13 cellular contexts compared by ENCODE assay signal in genomic region chr2:159738509-159739390, GRCh38. TPM values are rescaled to one million over a fixed set of nuclear protein-coding genes. Genes with fewer than 3 reads are reported as not detected.
DNase-seq lines count a peak whose midpoint lies in the region; ATAC-seq and TF ChIP-seq lines count a peak whose summit lies in the region.
"Had no signal": no experiment of that assay in that cellular context is flagged by ENCODE, and none has a peak within 500 bp of the region (broad histone marks: within the 10 kb centered on the region; RNA-seq: fewer than 3 reads in every experiment).

No MANE protein-coding gene starts in this region.

- H3K27me3 Mint-ChIP-seq in CD4-positive, CD25-positive, alpha-beta regulatory T cell = no peaks in the 10 kb centered on the region
- H3K27me3 Mint-ChIP-seq in activated T-helper 17 cell treated with anti-CD3 and anti-CD28 coated beads, Interleukin-2, amount 50 U/mL, for 72 hours = no peaks in the 10 kb centered on the region
- H3K27me3 Mint-ChIP-seq: CD4-positive, alpha-beta T cell had no signal

- intact Hi-C loops in right lobe of liver (cut with DNase I) = no loop called here

- peak overlapping the region in 2 of 3 donors; percentile 48 to 60 for H3K27ac Mint-ChIP-seq in CD4-positive, CD25-positive, alpha-beta regulatory T cell
- peak overlapping the region; percentile 23 for H3K27ac Mint-ChIP-seq in activated T-helper 17 cell treated with anti-CD3 and anti-CD28 coated beads, Interleukin-2, amount 50 U/mL, for 72 hours
- H3K27ac Mint-ChIP-seq: CD4-positive, alpha-beta T cell; immature natural killer cell had no signal

- DNase-seq in CD4-positive, CD25-positive, alpha-beta regulatory T cell = no peak
- peak; percentile 6 for DNase-seq in HCEC 1CT
- no peak for DNase-seq in right lobe of liver
- DNase-seq in effector memory CD4-positive, alpha-beta T cell = no peak
- DNase-seq in C1 segment of cervical spinal cord (lab: John Stamatoyannopoulos, UW) = no peak
- no peak for DNase-seq in Karpas-422
- DNase-seq: activated gamma-delta T cell treated with Interleukin-2 at 50 U/mL for 16 hours; CD4-positive, alpha-beta T cell; central memory CD4-positive, alpha-beta T cell; immature natural killer cell; MG63 had no signal

- no peaks in the 10 kb centered on the region for H3K9me3 ChIP-seq in CD4-positive, CD25-positive, alpha-beta regulatory T cell (ENCODE audit: control insufficient read depth in 2 of 2, low read length in 2 of 2)
- H3K9me3 ChIP-seq in right lobe of liver (no peaks in the 10 kb centered on the region), Karpas-422 (ENCODE audit: low read length) (no peaks in the 10 kb centered on the region)
- no peaks in the 10 kb centered on the region for H3K9me3 ChIP-seq in effector memory CD4-positive, alpha-beta T cell (ENCODE audit: control insufficient read depth, low read length)
- H3K9me3 ChIP-seq: MG63 had no signal

- H3K4me3 ChIP-seq in CD4-positive, CD25-positive, alpha-beta regulatory T cell (ENCODE audit: low read depth, low read length) = no peak overlapping the region
- H3K4me3 ChIP-seq in right lobe of liver (no peak overlapping the region), Karpas-422 (ENCODE audit: low read length) (no peak overlapping the region)
- H3K4me3 ChIP-seq in effector memory CD4-positive, alpha-beta T cell (ENCODE audit: insufficient read depth, low read depth, low read length, poor library complexity, severe bottlenecking) = no peak overlapping the region
- H3K4me3 ChIP-seq: MG63 had no signal

- TF ChIP-seq CTCF in right lobe of liver (IDR thresholded peaks at IDR 0.05) = no peak

- H3K9ac ChIP-seq in Karpas-422 (ENCODE audit: low read length) = no peak overlapping the region

- ATAC-seq in CD4-positive, CD25-positive, alpha-beta regulatory T cell (ENCODE audit: low read depth in 2 of 2) = peak in 1 of 2 donors; percentile 16
- no peak for ATAC-seq in activated T-helper 17 cell treated with anti-CD3 and anti-CD28 coated beads, Interleukin-2, amount 50 U/mL, for 72 hours (replicated peaks)
- ATAC-seq in right lobe of liver (peak; percentile 35 to 57 (median 42)), HG02840 (IDR thresholded peaks at IDR 0.05; ENCODE audit: low FRiP score, unreplicated experiment) (no peak)

- peaks cover 99% of the 10 kb centered on the region for H3K79me2 ChIP-seq in Karpas-422 (ENCODE audit: low read length)

- no peak for TF ChIP-seq POLR2A in right lobe of liver (IDR thresholded peaks at IDR 0.05)

- peaks cover 72% of the 10 kb centered on the region for H3K36me3 ChIP-seq in CD4-positive, CD25-positive, alpha-beta regulatory T cell (ENCODE audit: control insufficient read depth, insufficient read depth, low read length)
- H3K36me3 ChIP-seq in right lobe of liver (peaks cover 0 to 24% (median 7%) of the 10 kb centered on the region in 4 donors), Karpas-422 (ENCODE audit: insufficient read depth, low read length) (peaks cover 61% of the 10 kb centered on the region)
- H3K36me3 ChIP-seq in effector memory CD4-positive, alpha-beta T cell (ENCODE audit: control insufficient read depth, insufficient read depth, low read length) = peaks cover 35% of the 10 kb centered on the region

- H2AFZ ChIP-seq in Karpas-422 (ENCODE audit: low read length) = no peak overlapping the region

- H3K4me3 Mint-ChIP-seq in CD4-positive, CD25-positive, alpha-beta regulatory T cell = no peak overlapping the region
- no peak overlapping the region for H3K4me3 Mint-ChIP-seq in activated T-helper 17 cell treated with anti-CD3 and anti-CD28 coated beads, Interleukin-2, amount 50 U/mL, for 72 hours
- H3K4me3 Mint-ChIP-seq: CD4-positive, alpha-beta T cell; immature natural killer cell had no signal

- H3K4me1 ChIP-seq in CD4-positive, CD25-positive, alpha-beta regulatory T cell (ENCODE audit: control insufficient read depth, insufficient read depth, low read length, poor library complexity, severe bottlenecking) = no peaks in the 10 kb centered on the region
- no peaks in the 10 kb centered on the region for H3K4me1 ChIP-seq in right lobe of liver
- H3K4me1 ChIP-seq in effector memory CD4-positive, alpha-beta T cell (ENCODE audit: control insufficient read depth, insufficient read depth, low read length, poor library complexity, severe bottlenecking) = no peaks in the 10 kb centered on the region
- H3K4me1 ChIP-seq in Karpas-422 (ENCODE audit: low read length) = peaks cover 4% of the 10 kb centered on the region

- peaks cover 38% of the 10 kb centered on the region for H3K36me3 Mint-ChIP-seq in CD4-positive, CD25-positive, alpha-beta regulatory T cell
- peaks cover 89% of the 10 kb centered on the region for H3K36me3 Mint-ChIP-seq in activated T-helper 17 cell treated with anti-CD3 and anti-CD28 coated beads, Interleukin-2, amount 50 U/mL, for 72 hours (ENCODE audit: low read depth)

- H3K9me3 Mint-ChIP-seq in CD4-positive, CD25-positive, alpha-beta regulatory T cell = no peaks in the 10 kb centered on the region
- no peaks in the 10 kb centered on the region for H3K9me3 Mint-ChIP-seq in activated T-helper 17 cell treated with anti-CD3 and anti-CD28 coated beads, Interleukin-2, amount 50 U/mL, for 72 hours
- H3K9me3 Mint-ChIP-seq: CD4-positive, alpha-beta T cell; immature natural killer cell had no signal

- H4K20me1 ChIP-seq in Karpas-422 (ENCODE audit: insufficient read depth, low read depth, low read length) = peaks cover 52% of the 10 kb centered on the region

- H3K27me3 ChIP-seq in CD4-positive, CD25-positive, alpha-beta regulatory T cell (ENCODE audit: control insufficient read depth, insufficient read depth, low read length) = no peaks in the 10 kb centered on the region
- H3K27me3 ChIP-seq in right lobe of liver (no peaks in the 10 kb centered on the region), Karpas-422 (ENCODE audit: low read length) (no peaks in the 10 kb centered on the region)
- H3K27me3 ChIP-seq in effector memory CD4-positive, alpha-beta T cell (replicated peaks; ENCODE audit: control insufficient read depth, insufficient read depth, low read length, poor library complexity, severe bottlenecking) = no peaks in the 10 kb centered on the region
- H3K27me3 ChIP-seq: MG63 had no signal

- H3K4me2 ChIP-seq in Karpas-422 (ENCODE audit: low read depth, low read length, poor library complexity, severe bottlenecking) = no peak overlapping the region

- WGBS in right lobe of liver (ENCODE audit: insufficient coverage, low coverage, low lambda C conversion rate, missing lambda C conversion rate) = 93% methylated on average over 3 of the region's 15 CpGs

- no peaks in the 10 kb centered on the region for H3K9me2 ChIP-seq in Karpas-422 (replicated peaks; ENCODE audit: insufficient read depth, low read length)

- peaks cover 34 to 61% (median 49%) of the 10 kb centered on the region in 4 donors for H3K4me1 Mint-ChIP-seq in CD4-positive, CD25-positive, alpha-beta regulatory T cell
- H3K4me1 Mint-ChIP-seq in activated T-helper 17 cell treated with anti-CD3 and anti-CD28 coated beads, Interleukin-2, amount 50 U/mL, for 72 hours = peaks cover 21% of the 10 kb centered on the region

- no peak overlapping the region for H3K27ac ChIP-seq in CD4-positive, CD25-positive, alpha-beta regulatory T cell (ENCODE audit: insufficient read depth, low read length, poor library complexity, severe bottlenecking)
- H3K27ac ChIP-seq in right lobe of liver = no peak overlapping the region
- H3K27ac ChIP-seq in effector memory CD4-positive, alpha-beta T cell (ENCODE audit: insufficient read depth, low read length, poor library complexity, severe bottlenecking) = no peak overlapping the region
- no peak overlapping the region for H3K27ac ChIP-seq in Karpas-422 (ENCODE audit: low read length)

RNA-seq across cellular contexts. Expression of gene MARCHF7, which starts 26.4 kb away (rescaled TPM):
- total RNA-seq in CD4-positive, CD25-positive, alpha-beta regulatory T cell = 88.2 TPM
- 100 to 1,000 TPM; 189 to 253 (median 228) TPM for polyA plus RNA-seq in CD4-positive, CD25-positive, alpha-beta regulatory T cell
- 10 to 100 TPM; 69.6 to 71.0 TPM for total RNA-seq in activated T-helper 17 cell treated with anti-CD3 and anti-CD28 coated beads, Interleukin-2, amount 50 U/mL, for 72 hours
- total RNA-seq in right lobe of liver = 10 to 100 TPM; 20.1 to 41.2 (median 29.8) TPM
- 44.3 and 78.0 TPM in 2 replicates for total RNA-seq in Karpas-422 (2014; rRNA removed; shearing (Covaris generic); ENCODE audit: low replicate concordance)

RNA-seq across cellular contexts. Expression of gene CD302, which starts 59.3 kb away (rescaled TPM):
- 2.4 TPM for total RNA-seq in CD4-positive, CD25-positive, alpha-beta regulatory T cell
- under 1 TPM; 0.11 to 0.61 (median 0.50) TPM for polyA plus RNA-seq in CD4-positive, CD25-positive, alpha-beta regulatory T cell
- under 1 TPM; 0.29 to 0.67 TPM for total RNA-seq in activated T-helper 17 cell treated with anti-CD3 and anti-CD28 coated beads, Interleukin-2, amount 50 U/mL, for 72 hours
- total RNA-seq in right lobe of liver = 100 to 1,000 TPM; 114 to 163 (median 130) TPM
- total RNA-seq in Karpas-422 (2014; rRNA removed; shearing (Covaris generic); ENCODE audit: low replicate concordance) = not detected in 2 replicates

Comparison
In these comparisons a context has a peak if more than half of its experiments do, and no peak if none do; other contexts are left out.
1. ATAC-seq: peak in right lobe of liver (4 of 4); none in activated T-helper 17 cell treated with anti-CD3 and anti-CD28 coated beads, Interleukin-2, amount 50 U/mL, for 72 hours (single experiment) and HG02840 (single experiment).
2. RNA of gene CD302, which starts 59.3 kb away (total RNA-seq): 114 to 163 TPM in right lobe of liver; 2.4 TPM in CD4-positive, CD25-positive, alpha-beta regulatory T cell (single experiment), 0.29 to 0.67 TPM in activated T-helper 17 cell treated with anti-CD3 and anti-CD28 coated beads, Interleukin-2, amount 50 U/mL, for 72 hours and not detected in Karpas-422; every median in the first group is over 10 times any median in the second.